In genomic region chr1:1240822-1241587, GRCh38 we compare ENCODE assay signal across 1 cellular context.
TF ChIP-seq lines count a peak whose summit lies in the region.

No MANE protein-coding gene starts in this region.

TF ChIP-seq in GM12878, 131 proteins besides CTCF, POLR2A, EP300 and RAD21:
- TF ChIP-seq BMI1 (IDR thresholded peaks at IDR 0.05; ENCODE audit: borderline replicate concordance) = no peak
- no peak for TF ChIP-seq REST (IDR thresholded peaks at IDR 0.05; ENCODE audit: low read depth, low read length)
- TF ChIP-seq TCF7 (IDR thresholded peaks at IDR 0.05; ENCODE audit: borderline replicate concordance) = no peak
- no peak for TF ChIP-seq PRDM15 (CRISPR knock-in tag; IDR thresholded peaks at IDR 0.05)
- TF ChIP-seq SMC3 (IDR thresholded peaks at IDR 0.05; ENCODE audit: borderline replicate concordance, low read length) = no peak
- TF ChIP-seq BACH1 (IDR thresholded peaks at IDR 0.05; ENCODE audit: borderline replicate concordance) = no peak
- no peak for TF ChIP-seq KDM1A (IDR thresholded peaks at IDR 0.05; ENCODE audit: borderline replicate concordance)
- TF ChIP-seq MTA3 (IDR thresholded peaks at IDR 0.05; ENCODE audit: borderline replicate concordance, low read length) = no peak
- no peak for TF ChIP-seq ZNF687 (IDR thresholded peaks at IDR 0.05)
- TF ChIP-seq POLR2AphosphoS5 (IDR thresholded peaks at IDR 0.05; ENCODE audit: low read length) = no peak
